In genomic region chr6:135053433-135053832, GRCh38 we compare ENCODE assay signal across 1 cellular context.
TF ChIP-seq lines count a peak whose summit lies in the region.

No MANE protein-coding gene starts in this region.

TF ChIP-seq in K562, 482 proteins besides CTCF, POLR2A, EP300 and RAD21 (continued from another document):
- TF ChIP-seq AFF4 (CRISPR knock-in tag; IDR thresholded peaks at IDR 0.05) (peak; percentile 32; the same call in 1 of the 2 replicates), CHD1 (IDR thresholded peaks at IDR 0.05; ENCODE audit: low read length) (peak; percentile 16), SIN3A (IDR thresholded peaks at IDR 0.05; ENCODE audit: borderline replicate concordance in 2 of 2, control insufficient read depth in 1 of 2, low read depth in 2 of 2, low read length in 2 of 2) (0 out of 4 replicates have a peak, but pooled peaks of 1 of the 2 experiments have one; percentile 35)
